In genomic region chr6:31087494-31088089, GRCh38 we compare ENCODE assay signal across 9 cellular contexts. TPM values are rescaled to one million over a fixed set of nuclear protein-coding genes. Genes with fewer than 3 reads are reported as not detected.
A peak's percentile ranks its signal among the peaks of the same experiment; 100 is the strongest.
DNase-seq lines count a peak whose midpoint lies in the region; ATAC-seq, FAIRE-seq and TF ChIP-seq lines count a peak whose summit lies in the region.
"Had no signal": no experiment of that assay in that cellular context is flagged by ENCODE, and none has a peak within 500 bp of the region (broad histone marks: within the 10 kb centered on the region; RNA-seq: fewer than 3 reads in every experiment).

No MANE protein-coding gene starts in this region.

- peaks cover 5% of the 10 kb centered on the region for H3K4me1 ChIP-seq in CD8-positive, alpha-beta memory T cell (ENCODE audit: insufficient read depth, low read length)
- H3K4me1 ChIP-seq in H9 (ENCODE audit: insufficient read depth, low read length) (no peaks in the 10 kb centered on the region), breast epithelium (no peaks in the 10 kb centered on the region), kidney (ENCODE audit: control insufficient read depth in 1 of 2, insufficient read depth in 1 of 2, low read depth in 1 of 2, low read length in 2 of 2) (no peaks in the 10 kb centered on the region)

- no peaks in the 10 kb centered on the region for H3K23me2 ChIP-seq in H9 (ENCODE audit: insufficient read length, low read depth, low read length, poor library complexity, severe bottlenecking)

- no peak overlapping the region for H4K8ac ChIP-seq in H9 (replicated peaks; ENCODE audit: insufficient read length, low read depth, low read length)

- no peak overlapping the region for H3K27ac Mint-ChIP-seq in CD8-positive, alpha-beta memory T cell
- 0 out of 7 replicates have a peak overlapping the region, but pooled peaks of 1 of the 3 experiments have one; percentile 92 for H3K27ac Mint-ChIP-seq in H9
- peak overlapping the region; percentile 68; the same call in 1 of the 2 replicates for H3K27ac Mint-ChIP-seq in WTC11

- no CpG with 5 or more reads among the region's 14 CpGs for WGBS in H9 (ENCODE audit: extremely low coverage, insufficient read length, low lambda C conversion rate)

- TF ChIP-seq POLR2A in breast epithelium (IDR thresholded peaks at IDR 0.05) = no peak

- H2AFZ ChIP-seq in H9 (ENCODE audit: low read length) = no peak overlapping the region

- H3K79me2 ChIP-seq in H9 (ENCODE audit: insufficient read depth, low read length) = no peaks in the 10 kb centered on the region

- ATAC-seq in WTC11 (peak; percentile 86), GM18907 (IDR thresholded peaks at IDR 0.05; ENCODE audit: unreplicated experiment) (no peak)

- POLR2A ChIA-PET in CD8-positive, alpha-beta memory T cell (lab: Charles Lee) = interaction anchor here (0.7 kb wide), 1 partner anchor 228 kb away, joined by 3 read pairs; no protein-coding TSS in a partner anchor
- POLR2A ChIA-PET in WTC11 (lab: Charles Lee) = interaction anchor here (0.8 kb wide), 1 partner anchor 28 kb away, joined by 3 read pairs; the partner anchor contains the start of gene PSORS1C1

- TF ChIP-seq CTCF in H9 (conservative IDR thresholded peaks at IDR 0.05) (peak; percentile 88), WTC11 (IDR thresholded peaks at IDR 0.05) (peak; percentile 82), breast epithelium (IDR thresholded peaks at IDR 0.05) (peak; percentile 50 to 84 (median 79)), kidney (IDR thresholded peaks at IDR 0.05; ENCODE audit: borderline replicate concordance, extremely low read depth, insufficient read depth) (peak; percentile 86)

- H3K36me3 ChIP-seq in CD8-positive, alpha-beta memory T cell (ENCODE audit: insufficient read depth, low read length) = no peaks in the 10 kb centered on the region
- H3K36me3 ChIP-seq in breast epithelium = no peaks in the 10 kb centered on the region
- H3K36me3 ChIP-seq in kidney (ENCODE audit: control insufficient read depth in 1 of 2, insufficient read depth in 2 of 2, low read length in 2 of 2) = no peaks in the 10 kb centered on the region

- peak; percentile 87 for FAIRE-seq in kidney (lab: Jason Lieb, UNC)

- H3K9ac ChIP-seq in H9 (ENCODE audit: extremely low read depth, insufficient read length, low read length) = no peak overlapping the region
- H3K9ac ChIP-seq in kidney (ENCODE audit: low read length in 2 of 2) = no peak overlapping the region

- no peak overlapping the region for H2BK12ac ChIP-seq in H9 (ENCODE audit: insufficient read length, low read depth, low read length)

- H3K4me3 Mint-ChIP-seq in CD8-positive, alpha-beta memory T cell = no peak overlapping the region
- H3K4me3 Mint-ChIP-seq in H9 = no peak overlapping the region; a peak in 1 of 5 replicates
- no peak overlapping the region for H3K4me3 Mint-ChIP-seq in WTC11

- H3T11ph ChIP-seq in H9 (ENCODE audit: low read length) = no peak overlapping the region

- no peak overlapping the region for H3K4me3 ChIP-seq in CD8-positive, alpha-beta memory T cell (ENCODE audit: low read length)
- no peak overlapping the region for H3K4me3 ChIP-seq in breast epithelium
- H3K4me3 ChIP-seq in kidney (ENCODE audit: low read length in 2 of 2) = no peak overlapping the region

- H4K91ac ChIP-seq in H9 (ENCODE audit: insufficient read length, low read depth, low read length) = no peak overlapping the region

- no peak overlapping the region for H3K4me2 ChIP-seq in H9 (ENCODE audit: insufficient read depth, insufficient read length, low read length)

- no peak overlapping the region for H3K18ac ChIP-seq in H9 (ENCODE audit: insufficient read length, low read depth, low read length)

- peaks cover 2 to 14% of the 10 kb centered on the region in 2 donors for H3K27me3 Mint-ChIP-seq in CD8-positive, alpha-beta memory T cell
- H3K27me3 Mint-ChIP-seq in H9 (ENCODE audit: low read depth) = no peaks in the 10 kb centered on the region
- no peaks in the 10 kb centered on the region for H3K27me3 Mint-ChIP-seq in WTC11 (ENCODE audit: low read depth)

- no peak overlapping the region for H3K4ac ChIP-seq in H9 (ENCODE audit: low read depth, low read length)

- no peaks in the 10 kb centered on the region for H3K9me3 Mint-ChIP-seq in CD8-positive, alpha-beta memory T cell
- no peaks in the 10 kb centered on the region for H3K9me3 Mint-ChIP-seq in H9
- H3K9me3 Mint-ChIP-seq in WTC11 = no peaks in the 10 kb centered on the region

- H3K4me1 Mint-ChIP-seq in CD8-positive, alpha-beta memory T cell = peaks cover 0 to 4% (median 2%) of the 10 kb centered on the region in 3 donors
- H3K4me1 Mint-ChIP-seq in H9 (peaks cover 15% of the 10 kb centered on the region in 2 experiments), WTC11 (peaks cover 13% of the 10 kb centered on the region)

- no peak overlapping the region for H2BK5ac ChIP-seq in H9 (ENCODE audit: insufficient read length, low read length)

- H3K27me3 ChIP-seq in CD8-positive, alpha-beta memory T cell (ENCODE audit: insufficient read depth, low read length, poor library complexity, severe bottlenecking) = no peaks in the 10 kb centered on the region
- no peaks in the 10 kb centered on the region for H3K27me3 ChIP-seq in H9 (ENCODE audit: insufficient read depth, low read length)
- no peaks in the 10 kb centered on the region for H3K27me3 ChIP-seq in breast epithelium

- no peak overlapping the region for H3K27ac ChIP-seq in CD8-positive, alpha-beta memory T cell (ENCODE audit: low read depth, low read length)
- H3K27ac ChIP-seq in H9 (ENCODE audit: insufficient read length, low read depth, low read length) (no peak overlapping the region), breast epithelium (no peak overlapping the region), kidney (ENCODE audit: low read depth in 2 of 2, low read length in 2 of 2) (no peak overlapping the region)

- H4K20me1 ChIP-seq in H9 (ENCODE audit: control insufficient read depth, insufficient read depth, insufficient read length) = no peaks in the 10 kb centered on the region

- no peak overlapping the region for H2BK120ac ChIP-seq in H9 (ENCODE audit: low read depth, low read length, poor library complexity, severe bottlenecking)

- H3K23ac ChIP-seq in H9 (ENCODE audit: insufficient read length, low read depth, low read length) = no peak overlapping the region

- no peak overlapping the region for H2BK20ac ChIP-seq in H9 (ENCODE audit: low read depth, low read length, poor library complexity, severe bottlenecking)

- intact Hi-C loops in breast epithelium (cut with DNase I; ENCODE audit: low total_unique reads) = no loop called here
- intact Hi-C loops in kidney (cut with DNase I) = no loop called here

- DNase-seq in CD8-positive, alpha-beta memory T cell = peak; percentile 72 to 90 (median 81)
- DNase-seq in H9 (peak; percentile 77), NCI-H2227 (lab: John Stamatoyannopoulos, UW; ENCODE audit: unreplicated experiment) (peak; percentile 92), WTC11 (ENCODE audit: low spot score) (peak; percentile 91), breast epithelium (ENCODE audit: low spot score in 2 of 2) (peak; percentile 70 to 86), kidney (no peak)
- peak; percentile 86 to 95 for DNase-seq in stimulated activated CD4-positive, alpha-beta T cell treated with anti-CD3 and anti-CD28 coated beads, Interleukin-1b, Interleukin-23, amount 100 ng/mL, for 4 hours (ENCODE audit: low read depth in 2 of 2)

- no peaks in the 10 kb centered on the region for H3K36me3 Mint-ChIP-seq in CD8-positive, alpha-beta memory T cell
- no peaks in the 10 kb centered on the region for H3K36me3 Mint-ChIP-seq in H9 (ENCODE audit: insufficient read depth in 1 of 3, low read depth in 3 of 3)
- H3K36me3 Mint-ChIP-seq in WTC11 = no peaks in the 10 kb centered on the region

- CTCF ChIA-PET in CD8-positive, alpha-beta memory T cell (lab: Charles Lee) = interaction anchor here (0.6 to 2.2 kb wide), 39 partner anchors 8 to 634 kb away, joined by 3 to 15 read pairs (median 4); partner anchors contain the start of genes C6orf15 and PSORS1C1
- CTCF ChIA-PET in WTC11 (lab: Charles Lee) = interaction anchor here (0.6 to 3.3 kb wide), 89 partner anchors 9 to 634 kb away, joined by 3 to 100 read pairs (median 5); partner anchors contain the start of genes C6orf15, DDR1, DDX39B and GTF2H4

- no peak overlapping the region for H3K14ac ChIP-seq in H9 (ENCODE audit: insufficient read depth, low read length)

- H3K56ac ChIP-seq in H9 (ENCODE audit: insufficient read length, low read depth, low read length) = no peak overlapping the region

- no peak overlapping the region for H2AK5ac ChIP-seq in H9 (ENCODE audit: insufficient read length, low read length)

- H2BK15ac ChIP-seq in H9 (ENCODE audit: low read depth, low read length) = no peak overlapping the region

- no peaks in the 10 kb centered on the region for H3K9me3 ChIP-seq in CD8-positive, alpha-beta memory T cell (ENCODE audit: low read length)
- no peaks in the 10 kb centered on the region for H3K9me3 ChIP-seq in H9 (ENCODE audit: control insufficient read depth, low read depth, low read length)
- H3K9me3 ChIP-seq in breast epithelium = no peaks in the 10 kb centered on the region
- no peaks in the 10 kb centered on the region for H3K9me3 ChIP-seq in kidney (ENCODE audit: control insufficient read depth in 1 of 2, low read length in 2 of 2)

- no peaks in the 10 kb centered on the region for H3K79me1 ChIP-seq in H9 (ENCODE audit: insufficient read depth, low read depth, low read length, poor library complexity, severe bottlenecking)

- H4K5ac ChIP-seq in H9 (ENCODE audit: insufficient read length, low read depth, low read length) = no peak overlapping the region

TF ChIP-seq in WTC11, 78 proteins besides CTCF, POLR2A, EP300 and RAD21 (continues in another document):
- TF ChIP-seq SMAD3 (CRISPR knock-in tag; IDR thresholded peaks at IDR 0.05; ENCODE audit: borderline replicate concordance) (no peak), ELF4 (CRISPR knock-in tag; IDR thresholded peaks at IDR 0.05; ENCODE audit: low read depth) (no peak)

RNA-seq across cellular contexts. Expression of gene C6orf15, which starts 24.8 kb away (rescaled TPM):
- total RNA-seq in CD8-positive, alpha-beta memory T cell = not detected
- not detected for polyA plus RNA-seq in CD8-positive, alpha-beta memory T cell
- total RNA-seq in H9 (2021) (not detected in 2 replicates), WTC11 (2021) (not detected in 3 replicates), breast epithelium (under 1 TPM in 1 of 3 donors, not detected in 2; 0.59 TPM), kidney (not detected)
- polyA plus RNA-seq in kidney (ENCODE audit: insufficient read depth, low read depth, low replicate concordance) = not detected
- total RNA-seq: T-helper 1 cell treated with Interleukin-12 subunit alpha and Interleukin-12 subunit beta and Interleukin-4 antibody, amounts not matched to agents 30 ng/mL and 1 ng/mL, for 36 hours had no signal

RNA-seq across cellular contexts. Expression of gene PSORS1C1, which starts 27.0 kb away (rescaled TPM):
- not detected for total RNA-seq in CD8-positive, alpha-beta memory T cell
- not detected for polyA plus RNA-seq in CD8-positive, alpha-beta memory T cell
- 0.48 TPM in 2 replicates for total RNA-seq in H9 (2021)
- total RNA-seq in WTC11 (2021) = 0.11 to 0.66 TPM (median 0.34 TPM) in 3 replicates
- total RNA-seq in breast epithelium = 1 to 10 TPM in 2 of 3 donors, under 1 TPM in 1; 0.48 to 2.0 (median 1.9) TPM
- 3.6 TPM for total RNA-seq in kidney
- polyA plus RNA-seq in kidney (ENCODE audit: insufficient read depth, low read depth, low replicate concordance) = 2.1 TPM
- total RNA-seq: T-helper 1 cell treated with Interleukin-12 subunit alpha and Interleukin-12 subunit beta and Interleukin-4 antibody, amounts not matched to agents 30 ng/mL and 1 ng/mL, for 36 hours had no signal

RNA-seq across cellular contexts. Expression of gene CDSN, which starts 32.7 kb away (rescaled TPM):
- not detected for total RNA-seq in CD8-positive, alpha-beta memory T cell
- not detected for polyA plus RNA-seq in CD8-positive, alpha-beta memory T cell
- total RNA-seq in H9 (2021) = not detected in 2 replicates
- not detected in 3 replicates for total RNA-seq in WTC11 (2021)
- total RNA-seq in breast epithelium = under 1 TPM in 1 of 3 donors, not detected in 2; 0.59 TPM
- total RNA-seq in kidney = 0.13 TPM
- not detected for polyA plus RNA-seq in kidney (ENCODE audit: insufficient read depth, low read depth, low replicate concordance)
- total RNA-seq: T-helper 1 cell treated with Interleukin-12 subunit alpha and Interleukin-12 subunit beta and Interleukin-4 antibody, amounts not matched to agents 30 ng/mL and 1 ng/mL, for 36 hours had no signal

RNA-seq across cellular contexts. Expression of gene PSORS1C2, which starts 51.3 kb away (rescaled TPM):
- not detected for total RNA-seq in CD8-positive, alpha-beta memory T cell
- polyA plus RNA-seq in CD8-positive, alpha-beta memory T cell = not detected
- 0.31 and 0.33 TPM in 2 replicates for total RNA-seq in H9 (2021)
- total RNA-seq in WTC11 (2021) = 0.55 to 0.85 TPM (median 0.78 TPM) in 3 replicates
- not detected for total RNA-seq in breast epithelium
- total RNA-seq in kidney = not detected
- not detected for polyA plus RNA-seq in kidney (ENCODE audit: insufficient read depth, low read depth, low replicate concordance)
- total RNA-seq: T-helper 1 cell treated with Interleukin-12 subunit alpha and Interleukin-12 subunit beta and Interleukin-4 antibody, amounts not matched to agents 30 ng/mL and 1 ng/mL, for 36 hours had no signal
